18 cellular contexts compared by ENCODE assay signal in the genomic region with DNA sequence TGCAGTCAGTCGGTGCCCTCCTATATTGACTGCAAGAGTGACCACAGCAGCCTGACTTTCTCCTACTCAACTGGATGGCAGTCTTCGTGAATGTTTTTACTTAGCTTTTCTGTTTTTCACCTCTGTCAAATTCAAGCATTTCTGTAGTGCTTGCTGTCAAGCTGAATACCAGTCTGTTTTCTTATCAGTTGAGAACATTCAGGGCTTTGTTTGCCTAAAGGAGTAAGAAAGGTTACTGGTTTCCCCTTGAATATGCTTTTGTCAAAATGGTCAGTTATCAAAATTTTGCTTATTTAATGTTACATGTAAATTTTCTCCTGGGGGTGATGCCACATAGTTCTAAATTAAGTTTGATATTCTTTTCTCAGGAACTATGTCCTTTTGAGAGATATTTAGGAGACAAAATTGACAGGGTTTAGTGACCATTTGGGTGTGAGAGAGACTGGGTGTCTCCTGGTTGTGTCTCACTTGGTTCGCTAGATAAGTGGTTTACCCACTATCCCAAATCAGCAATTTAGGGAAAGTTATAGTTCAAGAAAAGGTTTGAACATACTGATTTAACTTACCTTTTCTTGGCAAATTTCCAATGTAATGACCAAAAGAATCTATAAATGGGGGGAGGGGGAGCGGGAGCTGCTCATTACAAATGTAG.
DNase-seq lines count a peak whose midpoint lies in the region; ATAC-seq, FAIRE-seq and TF ChIP-seq lines count a peak whose summit lies in the region.
"Had no signal": no experiment of that assay in that cellular context is flagged by ENCODE, and none has a peak within 500 bp of the region (broad histone marks: within the 10 kb centered on the region; RNA-seq: fewer than 3 reads in every experiment).

No MANE protein-coding gene starts in this region.

- H2AFZ ChIP-seq in K562 (ENCODE audit: low read depth, low read length) (peak overlapping the region; percentile 43), mesenchymal stem cell (ENCODE audit: low read depth, low read length) (no peak overlapping the region)
- H2AFZ ChIP-seq: GM23338 had no signal

- WGBS in K562 (ENCODE audit: insufficient coverage, low coverage, missing lambda C conversion rate): 0% methylated on average over 4 of the region's 4 CpGs
- 51 to 73% methylated on average over 2 of the region's 4 CpGs for WGBS in mesodermal cell (ENCODE audit: insufficient coverage in 2 of 2), 2 experiments
- WGBS in testis, 2 donors: 62 to 75% methylated on average over 4 of the region's 4 CpGs
- WGBS in mesenchymal stem cell: 71% methylated on average over 3 of the region's 4 CpGs

- H2AK5ac ChIP-seq in mesenchymal stem cell (ENCODE audit: low read length, severe bottlenecking): no peak overlapping the region

- peak; percentile 0 for DNase-seq in RPMI7951 (ENCODE audit: low read depth)
- DNase-seq in K562 (ENCODE audit: extremely low read depth in 1 of 4, low spot score in 3 of 4): peak; percentile 11 to 71 (median 26)
- DNase-seq in testis: no peak
- DNase-seq in colonic mucosa: no peak
- no peak for DNase-seq in mesenchymal stem cell
- DNase-seq in cerebellar nuclear complex (lab: John Stamatoyannopoulos, UW): no peak
- no peak for DNase-seq in T1000 (lab: John Stamatoyannopoulos, UW)
- DNase-seq: AML-193; Calu3; CD4-positive, alpha-beta T cell; DMS79 treated with DMSO at 0.1 percent for 48 hours; GF-D8; HCEC 1CT had no signal

- in situ Hi-C loops in K562 (cut with MboI): no loop called here

- H3K23ac ChIP-seq in mesenchymal stem cell (ENCODE audit: low read length in 2 of 2): no peak overlapping the region

- no peak overlapping the region for H3K14ac ChIP-seq in mesenchymal stem cell (ENCODE audit: low read length in 2 of 2)

- H4K8ac ChIP-seq in mesenchymal stem cell (ENCODE audit: low read length): no peak overlapping the region

- H2BK120ac ChIP-seq in mesenchymal stem cell (ENCODE audit: low read depth, low read length): no peak overlapping the region

- peak; percentile 70; the same call in 1 of the 2 replicates for TF ChIP-seq EP300 in K562 (IDR thresholded peaks at IDR 0.05; ENCODE audit: low read length)

- no peak overlapping the region for H2BK5ac ChIP-seq in mesenchymal stem cell (ENCODE audit: low read depth, low read length, poor library complexity, severe bottlenecking)

- no peak overlapping the region for H4K91ac ChIP-seq in mesenchymal stem cell (ENCODE audit: low read length)

- FAIRE-seq in K562 (lab: Jason Lieb, UNC): peak; percentile 55
- FAIRE-seq: A549, H54 had no signal

- H3K4me3 ChIP-seq in K562 (no peak overlapping the region), mesodermal cell (ENCODE audit: extremely low read depth, insufficient read depth, low read length, poor library complexity, severe bottlenecking) (no peak overlapping the region), testis (no peak overlapping the region), colonic mucosa (no peak overlapping the region), mesenchymal stem cell (ENCODE audit: insufficient read depth in 1 of 2, low read depth in 1 of 2, low read length in 2 of 2) (no peak overlapping the region)
- H3K4me3 ChIP-seq: A549, GM23338 had no signal

- no TSS peak for BruUV-seq in K562 (replicated peaks; lab: Mats Ljungman, UMichigan)

- H2BK15ac ChIP-seq in mesenchymal stem cell (ENCODE audit: low read depth, poor library complexity, severe bottlenecking): no peak overlapping the region

- H3K36me3 ChIP-seq in K562 (ENCODE audit: control insufficient read depth, insufficient read depth, low read length) (no peaks in the 10 kb centered on the region), mesodermal cell (ENCODE audit: control insufficient read depth, insufficient read depth, low read length) (no peaks in the 10 kb centered on the region), testis (ENCODE audit: low read depth, missing control alignments) (no peaks in the 10 kb centered on the region), colonic mucosa (no peaks in the 10 kb centered on the region), mesenchymal stem cell (ENCODE audit: control insufficient read depth in 1 of 2, insufficient read depth in 2 of 2, low read depth in 1 of 2, low read length in 2 of 2) (no peaks in the 10 kb centered on the region)

- intact Hi-C loops in K562 (cut with micrococcal nuclease) (loop anchor here (5.0 kb wide), 1 partner anchor 36 kb away; no protein-coding TSS in a partner anchor), testis (cut with DNase I; ENCODE audit: low total_unique reads) (no loop called here), colonic mucosa (cut with DNase I) (no loop called here)

- POLR2A ChIA-PET in K562 (lab: Yijun Ruan, JAX): interaction anchor here (1.2 kb wide), 1 partner anchor 11 kb away, joined by 3 read pairs; no protein-coding TSS in a partner anchor

- H3K4me1 ChIP-seq in K562 (replicated peaks in 1 of 2; ENCODE audit: control insufficient read depth in 2 of 2, insufficient read depth in 2 of 2, low read length in 2 of 2) (peaks cover 0 to 13% of the 10 kb centered on the region in 2 experiments; a peak in 2 of 5 replicates), mesodermal cell (ENCODE audit: control insufficient read depth, insufficient read depth, low read length, poor library complexity, severe bottlenecking) (peaks cover 4% of the 10 kb centered on the region), testis (no peaks in the 10 kb centered on the region), colonic mucosa (no peaks in the 10 kb centered on the region), mesenchymal stem cell (ENCODE audit: control insufficient read depth, insufficient read depth, low read depth, low read length) (no peaks in the 10 kb centered on the region)
- H3K4me1 ChIP-seq: A549 had no signal

- H3K4me2 ChIP-seq in K562 (ENCODE audit: insufficient read depth, low read length) (peak overlapping the region; percentile 23; the same call in 1 of the 2 replicates), mesenchymal stem cell (ENCODE audit: low read length, poor library complexity, severe bottlenecking) (no peak overlapping the region)
- H3K4me2 ChIP-seq: A549, GM23338 had no signal

- H4K20me1 ChIP-seq in K562 (replicated peaks; ENCODE audit: control insufficient read depth, insufficient read depth, low read length): no peaks in the 10 kb centered on the region

- peak; percentile 91 for ATAC-seq in K562
- ATAC-seq: A549, GM23338 had no signal

- no peak for TF ChIP-seq CTCF in K562 (IDR thresholded peaks at IDR 0.05 in 2 of 3, conservative IDR thresholded peaks at IDR 0.05 in 1 of 3; ENCODE audit: insufficient read depth in 2 of 3, low read depth in 1 of 3, low read length in 3 of 3)
- TF ChIP-seq CTCF in testis (IDR thresholded peaks at IDR 0.05): no peak
- no peak for TF ChIP-seq CTCF in colonic mucosa (IDR thresholded peaks at IDR 0.05)

- no peak overlapping the region for H3K18ac ChIP-seq in mesenchymal stem cell (ENCODE audit: low read depth in 1 of 2, low read length in 2 of 2)

- H2BK12ac ChIP-seq in mesenchymal stem cell (ENCODE audit: low read length in 2 of 2): no peak overlapping the region

- CTCF ChIA-PET in K562 (lab: Yijun Ruan, JAX; ENCODE audit: low intra/inter-chr PET ratio): no interaction called here

- H3K27ac ChIP-seq in K562 (ENCODE audit: extremely low read depth, low read depth, low read length): peak overlapping the region; percentile 73
- H3K27ac ChIP-seq in mesodermal cell (ENCODE audit: low read depth, low read length, severe bottlenecking): peak overlapping the region; percentile 54
- H3K27ac ChIP-seq in testis: peak overlapping the region; percentile 12 to 16
- no peak overlapping the region for H3K27ac ChIP-seq in colonic mucosa
- no peak overlapping the region for H3K27ac ChIP-seq in mesenchymal stem cell (ENCODE audit: low read length, poor library complexity, severe bottlenecking)
- H3K27ac ChIP-seq: A549, C4-2B had no signal

- no peak for TF ChIP-seq RAD21 in K562 (CRISPR knock-in tag; conservative IDR thresholded peaks at IDR 0.05 in 1 of 2, IDR thresholded peaks at IDR 0.05 in 1 of 2)

- H3K9ac ChIP-seq in K562 (ENCODE audit: insufficient read depth in 1 of 2, low read depth in 2 of 2, low read length in 2 of 2) (no peak overlapping the region), colonic mucosa (ENCODE audit: low read depth in 2 of 2, low read length in 2 of 2) (no peak overlapping the region), mesenchymal stem cell (ENCODE audit: low read length) (no peak overlapping the region)

- TF ChIP-seq POLR2A in K562 (conservative IDR thresholded peaks at IDR 0.05) (no peak), testis (IDR thresholded peaks at IDR 0.05) (no peak)

- no peaks in the 10 kb centered on the region for H3K79me1 ChIP-seq in mesenchymal stem cell (replicated peaks; ENCODE audit: low read length, poor library complexity, severe bottlenecking)

- no peaks in the 10 kb centered on the region for H3K79me2 ChIP-seq in K562 (ENCODE audit: control insufficient read depth, insufficient read depth, low read length)

- H3K9me1 ChIP-seq in K562 (ENCODE audit: control insufficient read depth, insufficient read depth, low read length): no peaks in the 10 kb centered on the region

- H3K4ac ChIP-seq in mesenchymal stem cell (ENCODE audit: low read depth in 1 of 2, low read length in 2 of 2): no peak overlapping the region

- H3K27me3 ChIP-seq in K562 (ENCODE audit: control insufficient read depth in 2 of 2, insufficient read depth in 2 of 2, low read length in 2 of 2) (no peaks in the 10 kb centered on the region), testis (no peaks in the 10 kb centered on the region), colonic mucosa (no peaks in the 10 kb centered on the region), mesenchymal stem cell (ENCODE audit: control insufficient read depth in 1 of 2, insufficient read depth in 1 of 2, low read length in 2 of 2) (no peaks in the 10 kb centered on the region)

- no peaks in the 10 kb centered on the region for H3K9me3 ChIP-seq in K562 (replicated peaks; ENCODE audit: control insufficient read depth, insufficient read depth, low read depth, low read length)
- H3K9me3 ChIP-seq in mesodermal cell (ENCODE audit: control insufficient read depth, low read length): no peaks in the 10 kb centered on the region
- no peaks in the 10 kb centered on the region for H3K9me3 ChIP-seq in testis
- no peaks in the 10 kb centered on the region for H3K9me3 ChIP-seq in colonic mucosa
- H3K9me3 ChIP-seq in mesenchymal stem cell (ENCODE audit: control insufficient read depth, low read length): no peaks in the 10 kb centered on the region
- H3K9me3 ChIP-seq: A549 had no signal

Comparison
In these comparisons a context has a peak if more than half of its experiments do, and no peak if none do; other contexts are left out.
1. DNase-seq: peak in RPMI7951 (single experiment) and K562 (4 of 4); none in testis (single experiment), colonic mucosa (single experiment), mesenchymal stem cell (single experiment), cerebellar nuclear complex (0 of 2) and T1000 (single experiment).
2. H3K27ac ChIP-seq: peak in K562 (single experiment), mesodermal cell (single experiment) and testis (2 of 2); none in colonic mucosa (single experiment) and mesenchymal stem cell (single experiment).